Comparison of ENCODE assay signal across 34 cellular contexts in the genomic region with DNA sequence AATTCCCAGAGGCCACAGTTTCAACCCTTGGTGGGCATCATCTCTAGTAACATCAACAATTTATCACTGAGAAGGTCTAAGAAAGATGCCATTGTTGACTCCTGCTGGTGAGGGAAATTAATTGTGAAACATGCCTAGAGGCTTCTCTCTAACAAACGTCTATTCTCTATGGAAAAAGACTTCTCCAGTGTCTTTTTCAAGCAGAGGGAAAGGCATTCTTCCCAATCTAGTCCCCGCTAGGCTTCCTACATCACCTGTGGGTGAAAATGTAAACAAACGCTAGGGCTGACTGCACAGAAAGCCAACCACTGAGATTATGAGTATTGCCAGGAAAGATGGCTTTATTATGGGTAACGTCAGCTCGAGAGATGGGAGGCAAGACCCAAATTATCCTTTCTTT.
"Had no signal": no experiment of that assay in that cellular context is flagged by ENCODE, and none has a peak within 500 bp of the region (broad histone marks: within the 10 kb centered on the region; RNA-seq: fewer than 3 reads in every experiment).

No MANE protein-coding gene starts in this region.

- H3K4me1 ChIP-seq: adrenal gland, body of pancreas, breast epithelium had no signal

- ATAC-seq: activated CD8-positive, alpha-beta T cell treated with anti-CD3 and anti-CD28 coated beads for 36 hours; activated naive CD4-positive, alpha-beta T cell treated with anti-CD3 and anti-CD28 coated beads, Interleukin-2, amount 50 U/mL, for 72 hours; activated T-cell treated with anti-CD3 and anti-CD28 coated beads, Interleukin-2, amount 50 U/mL, for 4 hours; activated T-cell treated with anti-CD3 and anti-CD28 coated beads, Interleukin-2, amount 50 U/mL, for 72 hours; activated T-helper 17 cell treated with anti-CD3 and anti-CD28 coated beads, Interleukin-2, amount 50 U/mL, for 72 hours; body of pancreas had no signal

- DNase-seq: activated B cell treated with CpG ODN at 0.5 μM for 24 hours; activated CD4-positive, alpha-beta memory T cell treated with anti-CD3 and anti-CD28 coated beads for 36 hours; activated CD4-positive, alpha-beta T cell treated with anti-CD3 and anti-CD28 coated beads for 4 hours; activated CD4-positive, alpha-beta T cell treated with anti-CD3 and anti-CD28 coated beads, Interleukin-2, amount 10 ng/mL, durations not matched to agents 24 days and 14 days; activated CD4-positive, alpha-beta T cell treated with anti-CD3 and anti-CD28 coated beads, Interleukin-2, amount 50 U/mL, for 1 hour; activated CD4-positive, alpha-beta T cell treated with anti-CD3 and anti-CD28 coated beads, Interleukin-2, amount 50 U/mL, for 4 hours; activated CD4-positive, CD25-positive, alpha-beta regulatory T cell treated with anti-CD3 and anti-CD28 coated beads, Interleukin-2, amount 50 U/mL, for 72 hours; activated CD8-positive, alpha-beta memory T cell treated with anti-CD3 and anti-CD28 coated beads, Interleukin-2, amount 50 U/mL, for 4 hours; activated CD8-positive, alpha-beta T cell treated with anti-CD3 and anti-CD28 coated beads for 36 hours; activated effector memory CD4-positive, alpha-beta T cell treated with anti-CD3 and anti-CD28 coated beads, Interleukin-2, amount 50 U/mL, for 16 hours; activated gamma-delta T cell treated with Interleukin-2 at 50 U/mL for 16 hours; activated naive CD4-positive, alpha-beta T cell; activated naive CD4-positive, alpha-beta T cell treated with anti-CD3 and anti-CD28 coated beads for 36 hours; activated naive CD4-positive, alpha-beta T cell treated with anti-CD3 and anti-CD28 coated beads, Interleukin-2, amount 50 U/mL, for 16 hours; activated naive CD8-positive, alpha-beta T cell treated with anti-CD3 and anti-CD28 coated beads for 36 hours; activated T-cell treated with anti-CD3 and anti-CD28 coated beads for 4 hours; activated T-cell treated with anti-CD3 and anti-CD28 coated beads, Interleukin-2, amount 50 U/mL, for 1 hour; activated T-cell treated with anti-CD3 and anti-CD28 coated beads, Interleukin-2, amount 50 U/mL, for 4 hours; activated T-cell treated with anti-CD3 and anti-CD28 coated beads, Interleukin-2, amount 50 U/mL, for 72 hours; adrenal gland; amniotic stem cell; aorta; body of pancreas; brain microvascular endothelial cell; central memory CD4-positive, alpha-beta T cell; T-helper 2 cell; T-helper 9 cell had no signal

- H3K4me3 ChIP-seq: adrenal gland, body of pancreas, breast epithelium had no signal

- H3K36me3 ChIP-seq: adrenal gland, brain microvascular endothelial cell, breast epithelium had no signal

- FAIRE-seq: astrocyte, colon, TTC549 had no signal

- H3K27ac ChIP-seq: adrenal gland, body of pancreas, brain microvascular endothelial cell, breast epithelium, VCaP had no signal

- H3K9me3 ChIP-seq: adrenal gland, body of pancreas had no signal

- H3K27me3 ChIP-seq: adrenal gland, body of pancreas, brain microvascular endothelial cell, breast epithelium had no signal
